In genomic region chr21:25371831-25372434, GRCh38 we compare ENCODE assay signal across 2 cellular contexts.
TF ChIP-seq lines count a peak whose summit lies in the region.

No MANE protein-coding gene starts in this region.

TF ChIP-seq in GM23338, 12 proteins besides CTCF, POLR2A, EP300 and RAD21 (continued from another document):
- no peak for TF ChIP-seq ETS1 (IDR thresholded peaks at IDR 0.05)
- TF ChIP-seq STAT1 (IDR thresholded peaks at IDR 0.05; ENCODE audit: unreplicated experiment) = no peak
- TF ChIP-seq JUNB (IDR thresholded peaks at IDR 0.05; ENCODE audit: unreplicated experiment) = no peak
- TF ChIP-seq EZH2 (IDR thresholded peaks at IDR 0.05; ENCODE audit: low read depth, unreplicated experiment) = no peak
- no peak for TF ChIP-seq ZNF114 (CRISPR knock-in tag; IDR thresholded peaks at IDR 0.05)
- no peak for TF ChIP-seq ZNF462 (CRISPR knock-in tag; IDR thresholded peaks at IDR 0.05)
- no peak for TF ChIP-seq EZH2phosphoT487 (IDR thresholded peaks at IDR 0.05; ENCODE audit: unreplicated experiment)
- TF ChIP-seq REST (IDR thresholded peaks at IDR 0.05; ENCODE audit: unreplicated experiment) = no peak

TF ChIP-seq in WTC11, 78 proteins besides CTCF, POLR2A, EP300 and RAD21 (continued from another document):
- TF ChIP-seq STAT6 (CRISPR knock-in tag; conservative IDR thresholded peaks at IDR 0.05; ENCODE audit: low read depth) = no peak
- TF ChIP-seq AR (CRISPR knock-in tag; IDR thresholded peaks at IDR 0.05) = no peak
